In genomic region chr13:97226013-97226412, GRCh38 we compare ENCODE assay signal across 8 cellular contexts. TPM values are rescaled to one million over a fixed set of nuclear protein-coding genes. Genes with fewer than 3 reads are reported as not detected.
A peak's percentile ranks its signal among the peaks of the same experiment; 100 is the strongest.
DNase-seq lines count a peak whose midpoint lies in the region; ATAC-seq lines count a peak whose summit lies in the region.

No MANE protein-coding gene starts in this region.

- H3K9me3 Mint-ChIP-seq in natural killer cell treated with Interleukin-12 subunit alpha and Interleukin-12 subunit beta and Interleukin-15 and Interleukin-18, amount 100 ng/mL, for 72 hours: no peaks in the 10 kb centered on the region

- DNase-seq in NCI-H1417 (lab: John Stamatoyannopoulos, UW) (peak in 2 of 3 experiments; percentile 67 to 91), cerebellar cortex (ENCODE audit: low spot score) (peak; percentile 42), COLO829 (ENCODE audit: low spot score) (no peak), mesenteric fat pad (ENCODE audit: low spot score) (no peak), Kasumi-1 (lab: John Stamatoyannopoulos, UW) (no peak)
- DNase-seq in natural killer cell treated with Interleukin-12 subunit alpha and Interleukin-12 subunit beta and Interleukin-15 and Interleukin-18, amount 100 ng/mL, for 72 hours (ENCODE audit: low spot score): no peak

- H3K27ac ChIP-seq in BLaER1 treated with 17β-estradiol and CSF1 and Interleukin-3, amounts not matched to agents 10 nM and 100 nM: peak overlapping the region in 1 of 11 experiments; percentile 24; a peak in 4 of 22 replicates

- H3K4me1 ChIP-seq in BLaER1 treated with 17β-estradiol and CSF1 and Interleukin-3, amounts not matched to agents 10 nM and 100 nM: peaks cover 43 to 54% (median 49%) of the 10 kb centered on the region in 10 experiments

- H3K27me3 ChIP-seq in BLaER1 treated with 17β-estradiol and CSF1 and Interleukin-3, amounts not matched to agents 10 nM and 100 nM: no peaks in the 10 kb centered on the region

- peaks cover 0 to 11% (median under 1%) of the 10 kb centered on the region in 11 experiments; a peak in 7 of 22 replicates for H3K36me3 ChIP-seq in BLaER1 treated with 17β-estradiol and CSF1 and Interleukin-3, amounts not matched to agents 10 nM and 100 nM

- H3K4me3 Mint-ChIP-seq in natural killer cell treated with Interleukin-12 subunit alpha and Interleukin-12 subunit beta and Interleukin-15 and Interleukin-18, amount 100 ng/mL, for 72 hours: peak overlapping the region; percentile 91

- peaks cover 52 to 61% of the 10 kb centered on the region in 2 donors for H3K4me1 Mint-ChIP-seq in natural killer cell treated with Interleukin-12 subunit alpha and Interleukin-12 subunit beta and Interleukin-15 and Interleukin-18, amount 100 ng/mL, for 72 hours (ENCODE audit: low read depth in 2 of 2)

- peak overlapping the region; percentile 95 to 99 (median 98) for H3K4me2 ChIP-seq in BLaER1 treated with 17β-estradiol and CSF1 and Interleukin-3, amounts not matched to agents 10 nM and 100 nM

- H3K27me3 Mint-ChIP-seq in natural killer cell treated with Interleukin-12 subunit alpha and Interleukin-12 subunit beta and Interleukin-15 and Interleukin-18, amount 100 ng/mL, for 72 hours: no peaks in the 10 kb centered on the region

- H3K4me3 ChIP-seq in BLaER1 treated with 17β-estradiol and CSF1 and Interleukin-3, amounts not matched to agents 10 nM and 100 nM: peak overlapping the region in 2 of 10 experiments; percentile 0 to 10; a peak in 1 of 20 replicates

- ATAC-seq in natural killer cell treated with Interleukin-12 subunit alpha and Interleukin-12 subunit beta and Interleukin-15 and Interleukin-18, amount 100 ng/mL, for 72 hours: no peak
- ATAC-seq in HG03342 (IDR thresholded peaks at IDR 0.05; ENCODE audit: unreplicated experiment): no peak

- peak overlapping the region; percentile 92 to 96 for H3K27ac Mint-ChIP-seq in natural killer cell treated with Interleukin-12 subunit alpha and Interleukin-12 subunit beta and Interleukin-15 and Interleukin-18, amount 100 ng/mL, for 72 hours

- no peaks in the 10 kb centered on the region for H3K36me3 Mint-ChIP-seq in natural killer cell treated with Interleukin-12 subunit alpha and Interleukin-12 subunit beta and Interleukin-15 and Interleukin-18, amount 100 ng/mL, for 72 hours

- H3K9me3 ChIP-seq in BLaER1 treated with 17β-estradiol and CSF1 and Interleukin-3, amounts not matched to agents 10 nM and 100 nM (replicated peaks in 1 of 11): peaks cover 0 to 4% (median 0%) of the 10 kb centered on the region in 11 experiments; a peak in 1 of 22 replicates

- peaks cover 0 to 70% (median 5%) of the 10 kb centered on the region in 11 experiments; a peak in 14 of 22 replicates for H4K20me1 ChIP-seq in BLaER1 treated with 17β-estradiol and CSF1 and Interleukin-3, amounts not matched to agents 10 nM and 100 nM

- peak overlapping the region in 1 of 11 experiments; percentile 2; a peak in 1 of 22 replicates for H3K9ac ChIP-seq in BLaER1 treated with 17β-estradiol and CSF1 and Interleukin-3, amounts not matched to agents 10 nM and 100 nM

RNA-seq across cellular contexts. Expression of gene MBNL2, which starts 3.9 kb away (rescaled TPM):
- 10 to 100 TPM; 13.0 to 15.6 TPM for total RNA-seq in natural killer cell treated with Interleukin-12 subunit alpha and Interleukin-12 subunit beta and Interleukin-15 and Interleukin-18, amount 100 ng/mL, for 72 hours
- 80.0 TPM for total RNA-seq in mesenteric fat pad

Comparison
In these comparisons a context has a peak if more than half of its experiments do, and no peak if none do; other contexts are left out.
1. DNase-seq: peak in NCI-H1417 (2 of 3) and cerebellar cortex (single experiment); none in natural killer cell treated with Interleukin-12 subunit alpha and Interleukin-12 subunit beta and Interleukin-15 and Interleukin-18, amount 100 ng/mL, for 72 hours (single experiment), COLO829 (single experiment), mesenteric fat pad (single experiment) and Kasumi-1 (0 of 2).